ENCODE assay signal across 9 cellular contexts in genomic region chr2:11748018-11748860, GRCh38. TPM values are rescaled to one million over a fixed set of nuclear protein-coding genes. Genes with fewer than 3 reads are reported as not detected.
DNase-seq lines count a peak whose midpoint lies in the region; ATAC-seq and TF ChIP-seq lines count a peak whose summit lies in the region.
"Had no signal": no experiment of that assay in that cellular context is flagged by ENCODE, and none has a peak within 500 bp of the region (broad histone marks: within the 10 kb centered on the region; RNA-seq: fewer than 3 reads in every experiment).

No MANE protein-coding gene starts in this region.

- WGBS in HUES64: 81% methylated on average over 19 of the region's 19 CpGs

- H2AFZ ChIP-seq in ACC112 (ENCODE audit: low read length, unreplicated experiment): no peak overlapping the region

- H3K36me3 ChIP-seq in ACC112 (ENCODE audit: insufficient read depth, low read length) (no peaks in the 10 kb centered on the region), HUES64 (ENCODE audit: insufficient read depth, low read length) (no peaks in the 10 kb centered on the region), brain microvascular endothelial cell (replicated peaks) (no peaks in the 10 kb centered on the region), muscle layer of duodenum (ENCODE audit: control insufficient read depth in 1 of 2, insufficient read depth in 2 of 2, low read length in 2 of 2) (no peaks in the 10 kb centered on the region)

- ATAC-seq in GM18520 (IDR thresholded peaks at IDR 0.05; ENCODE audit: unreplicated experiment): no peak

- H3K9me3 ChIP-seq in HUES64 (ENCODE audit: insufficient read depth, low read depth, low read length): no peaks in the 10 kb centered on the region
- no peaks in the 10 kb centered on the region for H3K9me3 ChIP-seq in muscle layer of duodenum (ENCODE audit: control insufficient read depth in 1 of 2, low read length in 2 of 2)

- TF ChIP-seq CTCF in brain microvascular endothelial cell (IDR thresholded peaks at IDR 0.05; ENCODE audit: low read depth, low read length, missing control alignments): no peak

- H3K4me1 ChIP-seq in ACC112 (ENCODE audit: control insufficient read depth, insufficient read depth, low read length, unreplicated experiment) (peaks cover 28% of the 10 kb centered on the region), HUES64 (ENCODE audit: insufficient read depth, low read length) (peaks cover 43% of the 10 kb centered on the region), muscle layer of duodenum (ENCODE audit: control insufficient read depth in 1 of 2, insufficient read depth in 2 of 2, low read length in 2 of 2) (peaks cover 18 to 20% of the 10 kb centered on the region in 2 donors)

- H3K9ac ChIP-seq in HUES64 (ENCODE audit: low read depth, low read length): 0 out of 2 replicates have a peak overlapping the region, but pooled peaks have one; percentile 73

- DNase-seq in brain microvascular endothelial cell (no peak), NOMO-1 treated with dmso at 0.1 percent for 144 hours (lab: John Stamatoyannopoulos, UW; ENCODE audit: unreplicated experiment) (no peak), posterior vena cava (ENCODE audit: low spot score) (no peak)
- no peak for DNase-seq in stimulated activated CD4-positive, alpha-beta T cell treated with anti-CD3 and anti-CD28 coated beads, Interleukin-2, amount 100 ng/mL, for 48 hours
- DNase-seq: stimulated activated CD4-positive, alpha-beta T cell treated with anti-CD3 and anti-CD28 coated beads, Interleukin-12 subunit alpha, Interleukin-12 subunit beta, amount 100 ng/mL, for 4 hours had no signal

- intact Hi-C loops in posterior vena cava (cut with DNase I): no loop called here

- no peak overlapping the region for H3K27ac ChIP-seq in ACC112 (ENCODE audit: low read depth, low read length)
- H3K27ac ChIP-seq in HUES64 (ENCODE audit: low read depth, low read length): no peak overlapping the region
- no peak overlapping the region for H3K27ac ChIP-seq in brain microvascular endothelial cell
- H3K27ac ChIP-seq in muscle layer of duodenum (ENCODE audit: low read length): peak overlapping the region; percentile 26

- H3K27me3 ChIP-seq in ACC112 (ENCODE audit: insufficient read depth, low read length): no peaks in the 10 kb centered on the region
- H3K27me3 ChIP-seq in HUES64 (ENCODE audit: insufficient read depth, low read length): peaks cover 13% of the 10 kb centered on the region
- H3K27me3 ChIP-seq in brain microvascular endothelial cell (replicated peaks): no peaks in the 10 kb centered on the region
- no peaks in the 10 kb centered on the region for H3K27me3 ChIP-seq in muscle layer of duodenum (ENCODE audit: low read depth, low read length)

- in situ Hi-C loops in brain microvascular endothelial cell (cut with HindIII; ENCODE audit: low pct_ligation_motif_present, low sequenced_read_pairs): no loop called here

- peak overlapping the region; percentile 85 for H3K4me3 ChIP-seq in ACC112 (ENCODE audit: low read depth, low read length)
- peak overlapping the region; percentile 64; the same call in 1 of the 2 replicates for H3K4me3 ChIP-seq in HUES64 (ENCODE audit: low read length)
- H3K4me3 ChIP-seq in brain microvascular endothelial cell (ENCODE audit: low read depth, low read length): peak overlapping the region; percentile 85
- peak overlapping the region; percentile 78 to 79 for H3K4me3 ChIP-seq in muscle layer of duodenum (ENCODE audit: low read depth in 1 of 2, low read length in 2 of 2)

- peaks cover 56% of the 10 kb centered on the region for H3K79me2 ChIP-seq in ACC112 (ENCODE audit: control insufficient read depth, insufficient read depth, low read length, unreplicated experiment)

RNA-seq across cellular contexts. Expression of gene LPIN1, which starts 1.8 kb away (rescaled TPM):
- 9.8 TPM for polyA plus RNA-seq in HUES64 (2013, experiment 1 of 2)
- 12.3 TPM for polyA plus RNA-seq in HUES64 (2013, experiment 2 of 2)
- total RNA-seq in posterior vena cava: 10 to 100 TPM; 24.2 to 26.8 TPM
